ENCODE assay signal across 18 cellular contexts in genomic region chr1:203706444-203706843, GRCh38. TPM values are rescaled to one million over a fixed set of nuclear protein-coding genes. Genes with fewer than 3 reads are reported as not detected.
"Had no signal": no experiment of that assay in that cellular context is flagged by ENCODE, and none has a peak within 500 bp of the region (broad histone marks: within the 10 kb centered on the region; RNA-seq: fewer than 3 reads in every experiment).

No MANE protein-coding gene starts in this region.

- H3K4me2 ChIP-seq: hepatocyte had no signal

- H3K4me3 ChIP-seq: adrenal gland, colonic mucosa, hepatocyte, right atrium auricular region had no signal

- ATAC-seq: left ventricle myocardium superior; stimulated activated naive CD8-positive, alpha-beta T cell treated with anti-CD3 and anti-CD28 coated beads, Interleukin-15, Interleukin-2, amounts not matched to agents 100 U/mL and 50 U/mL, for 24 hours; T-cell had no signal

- H3K27me3 ChIP-seq: adrenal gland, colonic mucosa, hepatocyte, right atrium auricular region had no signal

- FAIRE-seq: endothelial cell of umbilical vein, small intestine had no signal

- DNase-seq: activated CD4-positive, alpha-beta T cell treated with anti-CD3 and anti-CD28 coated beads, Interleukin-2, amount 50 U/mL, for 48 hours; adrenal gland; central memory CD4-positive, alpha-beta T cell; colonic mucosa; kidney glomerular epithelial cell; left ventricle myocardium superior; small intestine; stimulated activated CD4-positive, alpha-beta T cell treated with anti-CD3 and anti-CD28 coated beads, Interleukin-4, amount 100 ng/mL, for 4 hours; stimulated activated CD8-positive, alpha-beta memory T cell treated with anti-CD3 and anti-CD28 coated beads, Interleukin-4, amount 100 ng/mL, for 48 hours; stimulated activated naive CD8-positive, alpha-beta T cell treated with anti-CD3 and anti-CD28 coated beads, Interleukin-15, Interleukin-2, amounts not matched to agents 100 U/mL and 50 U/mL, for 24 hours; T-cell; trophoblast cell; WERI-Rb-1 had no signal

- H3K36me3 ChIP-seq: colonic mucosa had no signal

- H3K27ac ChIP-seq: adrenal gland, colonic mucosa, hepatocyte, right atrium auricular region, WERI-Rb-1 had no signal

- H3K79me2 ChIP-seq: hepatocyte had no signal

- H3K9me3 ChIP-seq: adrenal gland, colonic mucosa, right atrium auricular region had no signal

- H2AFZ ChIP-seq: hepatocyte had no signal

- H3K4me1 ChIP-seq: adrenal gland, colonic mucosa, right atrium auricular region had no signal

RNA-seq across cellular contexts. Expression of gene LAX1, which starts 58.5 kb away (rescaled TPM):
- total RNA-seq: endothelial cell of umbilical vein, hepatocyte, progenitor cell of endocrine pancreas, right atrium auricular region had no signal
- polyA plus RNA-seq: endothelial cell of umbilical vein, hepatocyte, neural cell had no signal
